8 cellular contexts compared by ENCODE assay signal in genomic region chr15:40064231-40064894, GRCh38. TPM values are rescaled to one million over a fixed set of nuclear protein-coding genes. Genes with fewer than 3 reads are reported as not detected.
DNase-seq lines count a peak whose midpoint lies in the region; ATAC-seq and TF ChIP-seq lines count a peak whose summit lies in the region.

No MANE protein-coding gene starts in this region.

- H3K9me3 ChIP-seq in SJSA1 (replicated peaks): no peaks in the 10 kb centered on the region
- no peaks in the 10 kb centered on the region for H3K9me3 ChIP-seq in breast epithelium
- no peaks in the 10 kb centered on the region for H3K9me3 ChIP-seq in mucosa of descending colon

- intact Hi-C loops in breast epithelium (cut with DNase I; ENCODE audit: low total_unique reads) (no loop called here), mucosa of descending colon (cut with DNase I, micrococcal nuclease) (no loop called here)

- H3K4me3 ChIP-seq in SJSA1 (no peak overlapping the region), breast epithelium (no peak overlapping the region), mucosa of descending colon (no peak overlapping the region)

- H3K4me1 Mint-ChIP-seq in activated T-cell treated with anti-CD3 and anti-CD28 coated beads, Interleukin-2, amount 50 U/mL, for 4 hours (ENCODE audit: low read depth): peaks cover 13% of the 10 kb centered on the region
- peaks cover 48% of the 10 kb centered on the region for H3K4me1 Mint-ChIP-seq in nephron

- H3K4me1 ChIP-seq in SJSA1 (replicated peaks) (peaks cover 72% of the 10 kb centered on the region), breast epithelium (peaks cover 0 to 2% of the 10 kb centered on the region in 2 donors), mucosa of descending colon (ENCODE audit: low read depth) (peaks cover 14% of the 10 kb centered on the region)

- H3K27ac ChIP-seq in SJSA1: peak overlapping the region; percentile 96
- no peak overlapping the region for H3K27ac ChIP-seq in breast epithelium

- DNase-seq in activated T-cell treated with anti-CD3 and anti-CD28 coated beads, Interleukin-2, amount 50 U/mL, for 4 hours: no peak
- DNase-seq in activated T-cell treated with anti-CD3 and anti-CD28 coated beads, Interleukin-2, amount 50 U/mL, for 1 hour: no peak
- DNase-seq in SJSA1 (ENCODE audit: low read depth in 1 of 2, low spot score in 2 of 2) (peak; percentile 96 to 97), breast epithelium (ENCODE audit: low spot score in 2 of 2) (no peak), cerebellum (ENCODE audit: low spot score) (no peak), mucosa of descending colon (no peak)

- H3K36me3 ChIP-seq in SJSA1 (no peaks in the 10 kb centered on the region), breast epithelium (no peaks in the 10 kb centered on the region), mucosa of descending colon (ENCODE audit: low read depth) (no peaks in the 10 kb centered on the region)

- peak overlapping the region in 2 of 3 experiments; percentile 46 to 51 for H3K27ac Mint-ChIP-seq in nephron

- H3K27me3 Mint-ChIP-seq in activated T-cell treated with anti-CD3 and anti-CD28 coated beads, Interleukin-2, amount 50 U/mL, for 4 hours (ENCODE audit: low read depth): no peaks in the 10 kb centered on the region
- no peaks in the 10 kb centered on the region for H3K27me3 Mint-ChIP-seq in nephron (ENCODE audit: low read depth)

- no peak overlapping the region for H3K4me3 Mint-ChIP-seq in activated T-cell treated with anti-CD3 and anti-CD28 coated beads, Interleukin-2, amount 50 U/mL, for 4 hours
- no peak overlapping the region for H3K4me3 Mint-ChIP-seq in nephron

- no peaks in the 10 kb centered on the region for H3K36me3 Mint-ChIP-seq in activated T-cell treated with anti-CD3 and anti-CD28 coated beads, Interleukin-2, amount 50 U/mL, for 4 hours (ENCODE audit: insufficient read depth)
- H3K36me3 Mint-ChIP-seq in nephron (ENCODE audit: low read depth): no peaks in the 10 kb centered on the region

- no peak for TF ChIP-seq POLR2A in breast epithelium (IDR thresholded peaks at IDR 0.05)

- no peaks in the 10 kb centered on the region for H3K9me3 Mint-ChIP-seq in activated T-cell treated with anti-CD3 and anti-CD28 coated beads, Interleukin-2, amount 50 U/mL, for 4 hours
- no peaks in the 10 kb centered on the region for H3K9me3 Mint-ChIP-seq in nephron

- H3K27me3 ChIP-seq in SJSA1 (replicated peaks) (no peaks in the 10 kb centered on the region), breast epithelium (no peaks in the 10 kb centered on the region)

- TF ChIP-seq CTCF in nephron (IDR thresholded peaks at IDR 0.05; ENCODE audit: unreplicated experiment in 3 of 3): no peak
- no peak for TF ChIP-seq CTCF in breast epithelium (IDR thresholded peaks at IDR 0.05)
- TF ChIP-seq CTCF in mucosa of descending colon (IDR thresholded peaks at IDR 0.05): no peak

- ATAC-seq in activated T-cell treated with anti-CD3 and anti-CD28 coated beads, Interleukin-2, amount 50 U/mL, for 4 hours: peak; percentile 64 to 82
- ATAC-seq in HG02981 (IDR thresholded peaks at IDR 0.05; ENCODE audit: unreplicated experiment) (peak; percentile 34), mucosa of descending colon (no peak)

RNA-seq across cellular contexts. Expression of gene SRP14, which starts 25.4 kb away (rescaled TPM):
- total RNA-seq in activated T-cell treated with anti-CD3 and anti-CD28 coated beads, Interleukin-2, amount 50 U/mL, for 4 hours: 100 to 1,000 TPM; 186 to 222 (median 214) TPM
- 355 and 405 TPM in 2 replicates for total RNA-seq in SJSA1 (2014; rRNA removed; shearing (Covaris generic))
- total RNA-seq in breast epithelium (100 to 1,000 TPM; 279 to 310 (median 299) TPM), cerebellum (84.8 TPM), mucosa of descending colon (100 to 1,000 TPM; 131 to 154 (median 142) TPM)

RNA-seq across cellular contexts. Expression of gene BMF, which starts 44.3 kb away (rescaled TPM):
- 1 to 10 TPM; 3.1 to 7.1 (median 6.6) TPM for total RNA-seq in activated T-cell treated with anti-CD3 and anti-CD28 coated beads, Interleukin-2, amount 50 U/mL, for 4 hours
- 3.2 and 6.2 TPM in 2 replicates for total RNA-seq in SJSA1 (2014; rRNA removed; shearing (Covaris generic))
- total RNA-seq in breast epithelium (10 to 100 TPM in 1 of 3 donors, 1 to 10 TPM in 2; 8.2 to 24.4 (median 9.3) TPM), cerebellum (4.3 TPM), mucosa of descending colon (10 to 100 TPM; 12.6 to 32.1 (median 28.7) TPM)

Comparison
In these comparisons a context has a peak if more than half of its experiments do, and no peak if none do; other contexts are left out.
1. DNase-seq: peak in SJSA1 (2 of 2); none in activated T-cell treated with anti-CD3 and anti-CD28 coated beads, Interleukin-2, amount 50 U/mL, for 4 hours (single experiment), activated T-cell treated with anti-CD3 and anti-CD28 coated beads, Interleukin-2, amount 50 U/mL, for 1 hour (single experiment), breast epithelium (0 of 2), cerebellum (single experiment) and mucosa of descending colon (0 of 3).